21 cellular contexts compared by ENCODE assay signal in genomic region chrX:147894332-147894870, GRCh38. TPM values are rescaled to one million over a fixed set of nuclear protein-coding genes. Genes with fewer than 3 reads are reported as not detected.
DNase-seq lines count a peak whose midpoint lies in the region; ATAC-seq, FAIRE-seq and TF ChIP-seq lines count a peak whose summit lies in the region.
"Had no signal": no experiment of that assay in that cellular context is flagged by ENCODE, and none has a peak within 500 bp of the region (broad histone marks: within the 10 kb centered on the region; RNA-seq: fewer than 3 reads in every experiment).

No MANE protein-coding gene starts in this region.

- H3K9me3 ChIP-seq in adipocyte (ENCODE audit: control insufficient read depth, low read length), result no peaks in the 10 kb centered on the region
- H3K9me3 ChIP-seq in kidney (ENCODE audit: control insufficient read depth in 1 of 2, low read length in 2 of 2), result no peaks in the 10 kb centered on the region

- ATAC-seq in GM19351 (IDR thresholded peaks at IDR 0.05; ENCODE audit: unreplicated experiment) (peak; percentile 85), GM19467 (IDR thresholded peaks at IDR 0.05; ENCODE audit: unreplicated experiment) (no peak)
- ATAC-seq: activated naive CD4-positive, alpha-beta T cell treated with anti-CD3 and anti-CD28 coated beads, Interleukin-2, amount 50 U/mL, for 72 hours; activated T-cell treated with anti-CD3 and anti-CD28 coated beads, Interleukin-2, amount 50 U/mL, for 4 hours; left colon had no signal

- intact Hi-C loops in kidney (cut with DNase I), result no loop called here

- H3K4me1 ChIP-seq in adipocyte (ENCODE audit: control insufficient read depth, insufficient read depth, low read length) (no peaks in the 10 kb centered on the region), kidney (ENCODE audit: control insufficient read depth in 1 of 2, insufficient read depth in 1 of 2, low read depth in 1 of 2, low read length in 2 of 2) (no peaks in the 10 kb centered on the region)

- H3K9ac ChIP-seq in adipocyte (ENCODE audit: low read length), result no peak overlapping the region
- H3K9ac ChIP-seq in kidney (ENCODE audit: low read length in 2 of 2), result no peak overlapping the region
- H3K9ac ChIP-seq: KMS-11 had no signal

- H3K27me3 ChIP-seq in adipocyte (replicated peaks; ENCODE audit: control insufficient read depth, insufficient read depth, low read length), result no peaks in the 10 kb centered on the region

- FAIRE-seq in kidney (lab: Jason Lieb, UNC), result peak; percentile 37
- FAIRE-seq: GM12892 had no signal

- H3K27ac ChIP-seq in kidney (ENCODE audit: low read depth in 2 of 2, low read length in 2 of 2), result no peak overlapping the region
- H3K27ac ChIP-seq: KMS-11 had no signal

- DNase-seq in adipocyte (ENCODE audit: low read depth), result peak; percentile 18
- no peak for DNase-seq in kidney
- DNase-seq in renal cortical epithelial cell (ENCODE audit: low read depth), result peak; percentile 74
- DNase-seq in NAMALWA (ENCODE audit: low spot score), result no peak
- DNase-seq in globus pallidus (ENCODE audit: low spot score), result no peak
- DNase-seq: activated CD4-positive, alpha-beta memory T cell treated with anti-CD3 and anti-CD28 coated beads, Interleukin-2, amount 10 ng/mL, durations not matched to agents 7 days and 5 days; activated T-cell treated with anti-CD3 and anti-CD28 coated beads, Interleukin-2, amount 50 U/mL, for 4 hours; caudate nucleus; effector CD8-positive, alpha-beta T cell; GDM1; H7; left colon; NCI-H1417; NCI-H510A treated with DMSO at 0.1 percent for 48 hours; SIG-M5 had no signal

- H3K36me3 ChIP-seq in adipocyte (ENCODE audit: control insufficient read depth, insufficient read depth, low read length, severe bottlenecking) (no peaks in the 10 kb centered on the region), kidney (ENCODE audit: control insufficient read depth in 1 of 2, insufficient read depth in 2 of 2, low read length in 2 of 2) (no peaks in the 10 kb centered on the region)

- no peak overlapping the region for H3K4me3 ChIP-seq in adipocyte (ENCODE audit: low read length)
- no peak overlapping the region for H3K4me3 ChIP-seq in kidney (ENCODE audit: low read length in 2 of 2)
- H3K4me3 ChIP-seq: smooth muscle cell had no signal

- TF ChIP-seq CTCF in kidney (IDR thresholded peaks at IDR 0.05; ENCODE audit: borderline replicate concordance, extremely low read depth, insufficient read depth), result no peak

RNA-seq across cellular contexts. Expression of gene FMR1, which starts 17.3 kb away (rescaled TPM):
- 69.0 TPM for total RNA-seq in kidney
- 23.1 TPM for polyA plus RNA-seq in kidney (ENCODE audit: insufficient read depth, low read depth, low replicate concordance)
- 27.6 and 77.9 TPM in 2 replicates for total RNA-seq in renal cortical epithelial cell

Comparison
In these comparisons a context has a peak if more than half of its experiments do, and no peak if none do; other contexts are left out.
1. DNase-seq: peak in adipocyte (single experiment) and renal cortical epithelial cell (single experiment); none in kidney (single experiment), NAMALWA (single experiment) and globus pallidus (single experiment).